9 cellular contexts compared by ENCODE assay signal in genomic region chr3:188421151-188421821, GRCh38.
A peak's percentile ranks its signal among the peaks of the same experiment; 100 is the strongest.
DNase-seq lines count a peak whose midpoint lies in the region; ATAC-seq, FAIRE-seq and TF ChIP-seq lines count a peak whose summit lies in the region.
"Had no signal": no experiment of that assay in that cellular context is flagged by ENCODE, and none has a peak within 500 bp of the region (broad histone marks: within the 10 kb centered on the region; RNA-seq: fewer than 3 reads in every experiment).

No MANE protein-coding gene starts in this region.

- no peak overlapping the region for H3K18ac ChIP-seq in mesenchymal stem cell (ENCODE audit: low read depth in 1 of 2, low read length in 2 of 2)

- H3K27me3 ChIP-seq in mesenchymal stem cell (ENCODE audit: control insufficient read depth in 1 of 2, insufficient read depth in 1 of 2, low read length in 2 of 2) (no peaks in the 10 kb centered on the region), adrenal gland (no peaks in the 10 kb centered on the region)

- H2BK15ac ChIP-seq in mesenchymal stem cell (ENCODE audit: low read depth, poor library complexity, severe bottlenecking): no peak overlapping the region

- no peak overlapping the region for H2AK5ac ChIP-seq in mesenchymal stem cell (ENCODE audit: low read length, severe bottlenecking)

- no peak for TF ChIP-seq CTCF in adrenal gland (IDR thresholded peaks at IDR 0.05)

- intact Hi-C loops in adrenal gland (cut with DNase I): no loop called here

- no peak overlapping the region for H3K4me3 ChIP-seq in SK-N-MC
- H3K4me3 ChIP-seq in mesenchymal stem cell (ENCODE audit: insufficient read depth in 1 of 2, low read depth in 1 of 2, low read length in 2 of 2): peak overlapping the region in 1 of 2 experiments; percentile 7
- H3K4me3 ChIP-seq in adrenal gland: no peak overlapping the region

- no peak overlapping the region for H2AFZ ChIP-seq in mesenchymal stem cell (ENCODE audit: low read depth, low read length)

- no peak overlapping the region for H4K91ac ChIP-seq in mesenchymal stem cell (ENCODE audit: low read length)

- no peak for TF ChIP-seq POLR2A in adrenal gland (IDR thresholded peaks at IDR 0.05)

- H3K4me2 ChIP-seq in mesenchymal stem cell (ENCODE audit: low read length, poor library complexity, severe bottlenecking): no peak overlapping the region

- H3K36me3 ChIP-seq in SK-N-MC (ENCODE audit: insufficient read depth, low read length): no peaks in the 10 kb centered on the region
- no peaks in the 10 kb centered on the region for H3K36me3 ChIP-seq in mesenchymal stem cell (ENCODE audit: control insufficient read depth in 1 of 2, insufficient read depth in 2 of 2, low read depth in 1 of 2, low read length in 2 of 2)
- H3K36me3 ChIP-seq in adrenal gland (replicated peaks in 1 of 2): no peaks in the 10 kb centered on the region

- H2BK12ac ChIP-seq in mesenchymal stem cell (ENCODE audit: low read length in 2 of 2): no peak overlapping the region

- H3K27ac ChIP-seq in SK-N-MC (peak overlapping the region; percentile 62; the same call in 1 of the 2 replicates), mesenchymal stem cell (ENCODE audit: low read length, poor library complexity, severe bottlenecking) (peak overlapping the region; percentile 65), adrenal gland (peak overlapping the region in 1 of 5 donors; percentile 64)

- peaks cover 10% of the 10 kb centered on the region for H3K79me1 ChIP-seq in mesenchymal stem cell (replicated peaks; ENCODE audit: low read length, poor library complexity, severe bottlenecking)

- ATAC-seq in HG02642 (IDR thresholded peaks at IDR 0.05; ENCODE audit: poor library complexity, unreplicated experiment): peak; percentile 31
- ATAC-seq: HCT116 had no signal

- no peak overlapping the region for H3K23ac ChIP-seq in mesenchymal stem cell (ENCODE audit: low read length in 2 of 2)

- H3K9me3 ChIP-seq in SK-N-MC (ENCODE audit: low read depth, low read length) (no peaks in the 10 kb centered on the region), mesenchymal stem cell (ENCODE audit: control insufficient read depth, low read length) (peaks cover 13% of the 10 kb centered on the region), adrenal gland (replicated peaks in 1 of 3) (no peaks in the 10 kb centered on the region)

- H2BK5ac ChIP-seq in mesenchymal stem cell (ENCODE audit: low read depth, low read length, poor library complexity, severe bottlenecking): no peak overlapping the region

- no peak for FAIRE-seq in frontal cortex (lab: Jason Lieb, UNC)

- peaks cover 1% of the 10 kb centered on the region for H3K4me1 ChIP-seq in mesenchymal stem cell (ENCODE audit: control insufficient read depth, insufficient read depth, low read depth, low read length)
- peaks cover 0 to 21% of the 10 kb centered on the region in 2 donors for H3K4me1 ChIP-seq in adrenal gland (replicated peaks in 1 of 2)

- DNase-seq in GM03348 (ENCODE audit: low spot score) (peak; percentile 74), SK-N-MC (ENCODE audit: low read depth, low spot score) (no peak), mesenchymal stem cell (peak; percentile 60), NCI-H2227 (lab: John Stamatoyannopoulos, UW; ENCODE audit: unreplicated experiment) (no peak), hypothalamus (lab: John Stamatoyannopoulos, UW) (no peak), adrenal gland (no peak), frontal cortex (ENCODE audit: low spot score in 2 of 2) (no peak)

- H3K9ac ChIP-seq in SK-N-MC (ENCODE audit: insufficient read length) (no peak overlapping the region), mesenchymal stem cell (ENCODE audit: low read length) (peak overlapping the region; percentile 26)

- no peak overlapping the region for H3K14ac ChIP-seq in mesenchymal stem cell (ENCODE audit: low read length in 2 of 2)

- no peak overlapping the region for H4K8ac ChIP-seq in mesenchymal stem cell (ENCODE audit: low read length)

- H3K4ac ChIP-seq in mesenchymal stem cell (ENCODE audit: low read depth in 1 of 2, low read length in 2 of 2): no peak overlapping the region

- 100% methylated on average over 1 of the region's 2 CpGs for WGBS in mesenchymal stem cell
- WGBS in adrenal gland, 4 donors: 57 to 60% (median 59%) methylated on average over 2 of the region's 2 CpGs

- no peak overlapping the region for H2BK120ac ChIP-seq in mesenchymal stem cell (ENCODE audit: low read depth, low read length)

Comparison
In these comparisons a context has a peak if more than half of its experiments do, and no peak if none do; other contexts are left out.
1. DNase-seq: peak in GM03348 (single experiment) and mesenchymal stem cell (single experiment); none in SK-N-MC (single experiment), NCI-H2227 (single experiment), hypothalamus (0 of 51), adrenal gland (0 of 7) and frontal cortex (0 of 2).